Comparison of ENCODE assay signal across 7 cellular contexts in genomic region chr19:30539981-30540380, GRCh38.
"Had no signal": no experiment of that assay in that cellular context is flagged by ENCODE, and none has a peak within 500 bp of the region (broad histone marks: within the 10 kb centered on the region; RNA-seq: fewer than 3 reads in every experiment).

No MANE protein-coding gene starts in this region.

- H3K27me3 Mint-ChIP-seq: IgD-negative memory B cell had no signal

- H3K27ac ChIP-seq: KMS-11 had no signal

- DNase-seq: H9, HCEC 1CT, KBM-7 had no signal

- H3K4me3 ChIP-seq: GM23338 had no signal

- H3K36me3 Mint-ChIP-seq: IgD-negative memory B cell had no signal

- H3K4me2 ChIP-seq: GM23338, KMS-11 had no signal

- H3K4me3 Mint-ChIP-seq: GM23338, H9, IgD-negative memory B cell had no signal

- ATAC-seq: GM23338, HepG2 had no signal

- H3K9ac ChIP-seq: KMS-11 had no signal

- H3K27ac Mint-ChIP-seq: GM23338, H9, IgD-negative memory B cell had no signal
